Comparison of ENCODE assay signal across 15 cellular contexts in genomic region chr17:42467889-42468288, GRCh38. TPM values are rescaled to one million over a fixed set of nuclear protein-coding genes. Genes with fewer than 3 reads are reported as not detected.
A peak's percentile ranks its signal among the peaks of the same experiment; 100 is the strongest.
DNase-seq lines count a peak whose midpoint lies in the region; ATAC-seq and TF ChIP-seq lines count a peak whose summit lies in the region.
"Had no signal": no experiment of that assay in that cellular context is flagged by ENCODE, and none has a peak within 500 bp of the region (broad histone marks: within the 10 kb centered on the region; RNA-seq: fewer than 3 reads in every experiment).

No MANE protein-coding gene starts in this region.

- no peak overlapping the region for H3K4me3 ChIP-seq in left lung
- no peak overlapping the region for H3K4me3 ChIP-seq in prostate gland
- H3K4me3 ChIP-seq: GM23248, HAP-1 had no signal

- H3K9me3 Mint-ChIP-seq in mesothelial cell of epicardium, result no peaks in the 10 kb centered on the region
- no peaks in the 10 kb centered on the region for H3K9me3 Mint-ChIP-seq in osteocyte (ENCODE audit: unreplicated experiment)
- H3K9me3 Mint-ChIP-seq: CD4-positive, alpha-beta T cell had no signal

- H3K36me3 Mint-ChIP-seq in mesothelial cell of epicardium (peaks cover 31% of the 10 kb centered on the region), osteocyte (ENCODE audit: unreplicated experiment) (peaks cover 36% of the 10 kb centered on the region)

- peaks cover 0 to 100% of the 10 kb centered on the region in 2 donors for H3K36me3 ChIP-seq in left lung
- H3K36me3 ChIP-seq in prostate gland, result no peaks in the 10 kb centered on the region

- no peak overlapping the region for H3K4me3 Mint-ChIP-seq in mesothelial cell of epicardium
- H3K4me3 Mint-ChIP-seq in osteocyte (ENCODE audit: unreplicated experiment), result no peak overlapping the region
- H3K4me3 Mint-ChIP-seq: CD4-positive, alpha-beta T cell had no signal

- intact Hi-C loops in left lung (cut with DNase I) (no loop called here), prostate gland (cut with DNase I) (no loop called here), cardiac septum (cut with DNase I) (no loop called here)

- H3K4me1 ChIP-seq in left lung (peaks cover 0 to 3% of the 10 kb centered on the region in 2 donors), prostate gland (replicated peaks) (no peaks in the 10 kb centered on the region)

- H3K27me3 Mint-ChIP-seq in mesothelial cell of epicardium (ENCODE audit: low read depth), result no peaks in the 10 kb centered on the region
- no peaks in the 10 kb centered on the region for H3K27me3 Mint-ChIP-seq in osteocyte (ENCODE audit: unreplicated experiment)
- H3K27me3 Mint-ChIP-seq: CD4-positive, alpha-beta T cell had no signal

- H3K27me3 ChIP-seq in left lung (no peaks in the 10 kb centered on the region), prostate gland (replicated peaks; ENCODE audit: insufficient read depth) (no peaks in the 10 kb centered on the region)

- no peak for DNase-seq in left lung
- DNase-seq in mesothelial cell of epicardium (ENCODE audit: low spot score in 2 of 2, unreplicated experiment in 2 of 2), result no peak
- no peak for DNase-seq in prostate gland (ENCODE audit: low spot score)
- DNase-seq in cortex of kidney (lab: John Stamatoyannopoulos, UW), result no peak
- DNase-seq in cardiac septum (ENCODE audit: low spot score), result no peak
- no peak for DNase-seq in osteocyte (ENCODE audit: extremely low spot score, unreplicated experiment)
- DNase-seq: ACHN; CD4-positive, alpha-beta T cell; DMS153; DMS79; GDM1; GM23248 had no signal

- H3K9me3 ChIP-seq in left lung, result no peaks in the 10 kb centered on the region
- H3K9me3 ChIP-seq in prostate gland, result no peaks in the 10 kb centered on the region
- H3K9me3 ChIP-seq: HAP-1 had no signal

- peak overlapping the region; percentile 3 to 41 for H3K27ac ChIP-seq in left lung
- peak overlapping the region; percentile 23 to 67 for H3K27ac ChIP-seq in prostate gland
- H3K27ac ChIP-seq: C4-2B, GM23248 had no signal

- peak overlapping the region; percentile 27 for H3K27ac Mint-ChIP-seq in mesothelial cell of epicardium
- H3K27ac Mint-ChIP-seq in osteocyte (ENCODE audit: unreplicated experiment), result no peak overlapping the region
- H3K27ac Mint-ChIP-seq: CD4-positive, alpha-beta T cell had no signal

- 36% methylated on average over 5 of the region's 5 CpGs for WGBS in prostate gland

- no peak for TF ChIP-seq POLR2A in prostate gland (IDR thresholded peaks at IDR 0.05)

- ATAC-seq in left lung (peak; percentile 75), esophagus mucosa (no peak)

- peaks cover 11% of the 10 kb centered on the region for H3K4me1 Mint-ChIP-seq in mesothelial cell of epicardium
- no peaks in the 10 kb centered on the region for H3K4me1 Mint-ChIP-seq in osteocyte (ENCODE audit: unreplicated experiment)

- TF ChIP-seq CTCF in left lung (IDR thresholded peaks at IDR 0.05), result no peak
- TF ChIP-seq CTCF in mesothelial cell of epicardium (IDR thresholded peaks at IDR 0.05; ENCODE audit: unreplicated experiment), result no peak
- TF ChIP-seq CTCF in prostate gland (IDR thresholded peaks at IDR 0.05), result no peak
- no peak for TF ChIP-seq CTCF in osteocyte (IDR thresholded peaks at IDR 0.05)

RNA-seq across cellular contexts. Expression of gene ATP6V0A1, which starts 9.2 kb away (rescaled TPM):
- total RNA-seq in left lung (100 to 1,000 TPM in 1 of 2 donors, 10 to 100 TPM in 1; 95.9 to 103 TPM), mesothelial cell of epicardium (60.4 to 65.6 TPM (median 65.6 TPM) in 3 replicates), prostate gland (10 to 100 TPM; 78.0 to 80.3 TPM), esophagus mucosa (40.1 TPM), cardiac septum (40.3 TPM), osteocyte (63.2 and 67.1 TPM in 2 replicates)

RNA-seq across cellular contexts. Expression of gene CAVIN1, which starts 44.8 kb away (rescaled TPM):
- total RNA-seq in left lung (100 to 1,000 TPM; 285 to 320 TPM), mesothelial cell of epicardium (53.3 to 54.3 TPM (median 53.9 TPM) in 3 replicates), prostate gland (100 to 1,000 TPM; 214 to 220 TPM), esophagus mucosa (67.0 TPM), cardiac septum (358 TPM), osteocyte (487 and 510 TPM in 2 replicates)
